2 cellular contexts compared by ENCODE assay signal in genomic region chr9:137518661-137519459, GRCh38.
TF ChIP-seq lines count a peak whose summit lies in the region.
"Not testable (repeated sequence)": the region's sequence is repeated elsewhere in the genome, so short reads cannot be mapped to it uniquely, and the experiment has no call there.

No MANE protein-coding gene starts in this region.

TF ChIP-seq in K562, 482 proteins besides CTCF, POLR2A, EP300 and RAD21:
- TF ChIP-seq MAX (CRISPR knock-in tag; IDR thresholded peaks at IDR 0.05) = peak; percentile 64
- TF ChIP-seq ATF3 (IDR thresholded peaks at IDR 0.05) = peak; percentile 73
- not testable (repeated sequence) for TF ChIP-seq ATF3 (CRISPR knock-in tag; conservative IDR thresholded peaks at IDR 0.05); CEBPG (tag; conservative IDR thresholded peaks at IDR 0.05 in 1 of 2, IDR thresholded peaks at IDR 0.05 in 1 of 2); JUND (tag; IDR thresholded peaks at IDR 0.05; ENCODE audit: borderline replicate concordance, low read depth, low read length); JUN (IDR thresholded peaks at IDR 0.05; ENCODE audit: borderline replicate concordance, low read depth, low read length)
- peak; percentile 18; the same call in 1 of the 2 replicates for TF ChIP-seq CEBPG (CRISPR knock-in tag; IDR thresholded peaks at IDR 0.05)
- TF ChIP-seq MGA (IDR thresholded peaks at IDR 0.05) = peak; percentile 37; the same call in 1 of the 2 replicates
- 0 out of 4 replicates have a peak, but pooled peaks of 1 of the 2 experiments have one; percentile 20 for TF ChIP-seq KDM1A (IDR thresholded peaks at IDR 0.05)
- peak; percentile 56 for TF ChIP-seq FOSL1 (tag; conservative IDR thresholded peaks at IDR 0.05)
- peak; percentile 43; the same call in 1 of the 2 replicates for TF ChIP-seq TCF3 (CRISPR knock-in tag; IDR thresholded peaks at IDR 0.05)
- TF ChIP-seq JUND (IDR thresholded peaks at IDR 0.05; ENCODE audit: borderline replicate concordance, low read depth, low read length) = peak; percentile 58; the same call in 1 of the 2 replicates
- TF ChIP-seq MEF2A (IDR thresholded peaks at IDR 0.05; ENCODE audit: control insufficient read depth, low read depth, low read length) = peak; percentile 77; the same call in 1 of the 2 replicates
- TF ChIP-seq MEF2D (tag; conservative IDR thresholded peaks at IDR 0.05; ENCODE audit: low read depth) = 0 out of 2 replicates have a peak, but pooled peaks have one; percentile 45
- TF ChIP-seq JUN (CRISPR knock-in tag; IDR thresholded peaks at IDR 0.05; ENCODE audit: borderline replicate concordance) = peak; percentile 46; the same call in 1 of the 2 replicates

TF ChIP-seq in H1, 55 proteins besides CTCF, POLR2A, EP300 and RAD21:
- TF ChIP-seq ASH2L (IDR thresholded peaks at IDR 0.05; ENCODE audit: low read length) = peak; percentile 93
